Comparison of ENCODE assay signal across 12 cellular contexts in genomic region chr17:65170839-65171238, GRCh38. TPM values are rescaled to one million over a fixed set of nuclear protein-coding genes. Genes with fewer than 3 reads are reported as not detected.
DNase-seq lines count a peak whose midpoint lies in the region; TF ChIP-seq lines count a peak whose summit lies in the region.
"Had no signal": no experiment of that assay in that cellular context is flagged by ENCODE, and none has a peak within 500 bp of the region (broad histone marks: within the 10 kb centered on the region; RNA-seq: fewer than 3 reads in every experiment).

No MANE protein-coding gene starts in this region.

- intact Hi-C loops in vagina (cut with DNase I), result loop anchor here (10.0 kb wide), 1 partner anchor 496 kb away; no protein-coding TSS in a partner anchor

- H3K27ac ChIP-seq in vagina, result no peak overlapping the region
- H3K27ac ChIP-seq: ascending aorta, parathyroid adenoma, tibial nerve had no signal

- no peak for TF ChIP-seq CTCF in fibroblast of pulmonary artery (IDR thresholded peaks at IDR 0.05; ENCODE audit: low read length, missing control alignments)
- TF ChIP-seq CTCF in vagina (IDR thresholded peaks at IDR 0.05), result no peak

- TF ChIP-seq POLR2A in vagina (IDR thresholded peaks at IDR 0.05), result no peak

- H3K9me3 ChIP-seq in vagina, result no peaks in the 10 kb centered on the region
- H3K9me3 ChIP-seq: ascending aorta, tibial nerve had no signal

- H3K36me3 ChIP-seq in vagina, result no peaks in the 10 kb centered on the region
- H3K36me3 ChIP-seq: ascending aorta had no signal

- H3K4me3 ChIP-seq in fibroblast of pulmonary artery (replicated peaks; ENCODE audit: low read depth, low read length) (no peak overlapping the region), vagina (no peak overlapping the region)
- H3K4me3 ChIP-seq: ascending aorta, tibial nerve had no signal

- H3K4me1 ChIP-seq in vagina, result no peaks in the 10 kb centered on the region
- H3K4me1 ChIP-seq: ascending aorta, tibial nerve had no signal

- DNase-seq in NCI-H1436 (lab: John Stamatoyannopoulos, UW) (peak; percentile 13), NCI-H1436 treated with DMSO at 0.1 percent for 48 hours (lab: John Stamatoyannopoulos, UW) (no peak), NCI-H748 treated with DMSO at 0.1 percent for 48 hours (lab: John Stamatoyannopoulos, UW) (peak; percentile 20), fibroblast of pulmonary artery (ENCODE audit: low read depth) (peak; percentile 76), renal cortical epithelial cell (ENCODE audit: low read depth) (peak; percentile 81), AML-193 (lab: John Stamatoyannopoulos, UW) (no peak), vagina (ENCODE audit: extremely low spot score in 2 of 2) (no peak), hippocampal formation (lab: John Stamatoyannopoulos, UW) (no peak)
- DNase-seq: T-helper 9 cell had no signal

- no peaks in the 10 kb centered on the region for H3K27me3 ChIP-seq in vagina
- H3K27me3 ChIP-seq: ascending aorta, tibial nerve had no signal

RNA-seq across cellular contexts. Expression of gene RGS9, which starts 33.7 kb away (rescaled TPM):
- total RNA-seq in renal cortical epithelial cell (2.7 and 4.2 TPM in 2 replicates), vagina (8.1 TPM)

Comparison
In these comparisons a context has a peak if more than half of its experiments do, and no peak if none do; other contexts are left out.
1. DNase-seq: peak in NCI-H1436 (single experiment), NCI-H748 treated with DMSO at 0.1 percent for 48 hours (single experiment), fibroblast of pulmonary artery (single experiment) and renal cortical epithelial cell (single experiment); none in NCI-H1436 treated with DMSO at 0.1 percent for 48 hours (single experiment), AML-193 (0 of 2), vagina (0 of 2) and hippocampal formation (0 of 2).